In genomic region chr17:69012895-69013805, GRCh38 we compare ENCODE assay signal across 15 cellular contexts. TPM values are rescaled to one million over a fixed set of nuclear protein-coding genes. Genes with fewer than 3 reads are reported as not detected.
DNase-seq lines count a peak whose midpoint lies in the region; TF ChIP-seq lines count a peak whose summit lies in the region.
"Had no signal": no experiment of that assay in that cellular context is flagged by ENCODE, and none has a peak within 500 bp of the region (broad histone marks: within the 10 kb centered on the region; RNA-seq: fewer than 3 reads in every experiment).

No MANE protein-coding gene starts in this region.

- H4K20me1 ChIP-seq in osteoblast (ENCODE audit: insufficient read depth, low read length): no peaks in the 10 kb centered on the region
- H4K20me1 ChIP-seq: BLaER1 had no signal

- H3K36me3 ChIP-seq in osteoblast (ENCODE audit: insufficient read depth, low read length): no peaks in the 10 kb centered on the region
- H3K36me3 ChIP-seq: BLaER1 had no signal

- no peaks in the 10 kb centered on the region for H3K9me3 ChIP-seq in osteoblast (ENCODE audit: low read depth, low read length)
- H3K9me3 ChIP-seq: BLaER1, testis had no signal

- no peaks in the 10 kb centered on the region for H3K27me3 ChIP-seq in osteoblast (ENCODE audit: insufficient read depth, low read length)
- H3K27me3 ChIP-seq: BLaER1, testis had no signal

- H3K4me1 ChIP-seq in osteoblast (ENCODE audit: insufficient read depth, low read length): peaks cover 4% of the 10 kb centered on the region
- H3K4me1 ChIP-seq: BLaER1, testis had no signal

- no peak for TF ChIP-seq CTCF in epithelial cell of esophagus (IDR thresholded peaks at IDR 0.05; ENCODE audit: insufficient read depth, low read depth, low read length, missing control alignments)
- no peak for TF ChIP-seq CTCF in osteoblast (IDR thresholded peaks at IDR 0.05; ENCODE audit: extremely low read depth, low read depth, low read length)

- H3K4me2 ChIP-seq in osteoblast (ENCODE audit: insufficient read depth, low read length): no peak overlapping the region
- H3K4me2 ChIP-seq: BLaER1 had no signal

- H3K27ac ChIP-seq in osteoblast (ENCODE audit: low read depth, low read length): peak overlapping the region; percentile 73
- H3K27ac ChIP-seq: BLaER1, SK-N-MC, testis had no signal

- peak overlapping the region; percentile 30 for H2AFZ ChIP-seq in osteoblast (ENCODE audit: low read length)

- H3K4me3 ChIP-seq in epithelial cell of esophagus (ENCODE audit: low read length) (no peak overlapping the region), osteoblast (ENCODE audit: insufficient read depth, low read length) (no peak overlapping the region)
- H3K4me3 ChIP-seq: BLaER1, SK-N-MC, testis had no signal

- no peaks in the 10 kb centered on the region for H3K79me2 ChIP-seq in osteoblast (ENCODE audit: insufficient read depth, low read length)

- DNase-seq in EL (peak; percentile 28), RKO (ENCODE audit: low spot score) (peak; percentile 55), epithelial cell of esophagus (ENCODE audit: low read depth) (peak; percentile 56), osteoblast (ENCODE audit: insufficient read length, low spot score, missing footprints) (peak; percentile 79), SKM-1 treated with dmso at 0.1 percent for 144 hours (lab: John Stamatoyannopoulos, UW; ENCODE audit: unreplicated experiment) (no peak), C1 segment of cervical spinal cord (lab: John Stamatoyannopoulos, UW) (no peak), MV-4-11 (lab: John Stamatoyannopoulos, UW) (no peak)
- DNase-seq in activated CD4-positive, alpha-beta T cell treated with anti-CD3 and anti-CD28 coated beads for 48 hours: no peak
- DNase-seq: aorta, DMS79, NCI-H1092 treated with DMSO at 0.1 percent for 48 hours, testis had no signal

RNA-seq across cellular contexts. Expression of gene ABCA9, which starts 47.6 kb away (rescaled TPM):
- 16.8 and 23.2 TPM in 2 replicates for total RNA-seq in osteoblast
- total RNA-seq: activated T-helper 2 cell treated with anti-CD3 and anti-CD28 coated beads, Interferon-gamma antibody, Interleukin-2, Interleukin-4, amounts not matched to agents 10 μg/mL and 5 μg/mL and 100 μg/mL, durations not matched to agents 14 hours and 24 hours and 36 hours had no signal

RNA-seq across cellular contexts. Expression of gene ABCA8, which starts 58.0 kb away (rescaled TPM):
- total RNA-seq in osteoblast: 29.2 and 36.2 TPM in 2 replicates
- total RNA-seq: activated T-helper 2 cell treated with anti-CD3 and anti-CD28 coated beads, Interferon-gamma antibody, Interleukin-2, Interleukin-4, amounts not matched to agents 10 μg/mL and 5 μg/mL and 100 μg/mL, durations not matched to agents 14 hours and 24 hours and 36 hours had no signal

Comparison
In these comparisons a context has a peak if more than half of its experiments do, and no peak if none do; other contexts are left out.
1. DNase-seq: peak in EL (single experiment), RKO (single experiment), epithelial cell of esophagus (single experiment) and osteoblast (single experiment); none in SKM-1 treated with dmso at 0.1 percent for 144 hours (single experiment), activated CD4-positive, alpha-beta T cell treated with anti-CD3 and anti-CD28 coated beads for 48 hours (single experiment), C1 segment of cervical spinal cord (0 of 14) and MV-4-11 (single experiment).